Comparison of ENCODE assay signal across 1 cellular context in the genomic region with DNA sequence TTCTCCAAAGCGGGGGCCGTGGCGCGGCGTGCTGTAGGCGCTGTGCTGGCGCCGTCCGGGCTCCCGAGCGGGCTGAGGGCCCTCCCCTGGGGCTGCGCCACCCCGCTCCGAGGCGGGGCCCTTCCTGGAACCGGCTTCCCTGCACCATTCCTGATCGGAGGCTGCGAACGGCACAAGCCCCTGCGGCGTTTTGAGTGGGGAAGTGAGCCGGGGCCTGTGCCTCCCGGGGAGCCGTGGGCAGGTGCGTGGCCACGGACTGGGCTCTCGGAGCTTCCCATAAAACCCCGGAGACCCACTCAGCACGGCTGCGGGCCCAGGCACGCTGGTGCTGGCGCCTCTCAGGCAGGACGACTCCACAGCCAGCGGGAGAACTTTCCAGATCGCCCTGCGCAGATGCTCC.
TF ChIP-seq lines count a peak whose summit lies in the region.

No MANE protein-coding gene starts in this region.

TF ChIP-seq in HepG2, 621 proteins besides CTCF, POLR2A, EP300 and RAD21 (continued from another document):
- TF ChIP-seq, protein P1, sequence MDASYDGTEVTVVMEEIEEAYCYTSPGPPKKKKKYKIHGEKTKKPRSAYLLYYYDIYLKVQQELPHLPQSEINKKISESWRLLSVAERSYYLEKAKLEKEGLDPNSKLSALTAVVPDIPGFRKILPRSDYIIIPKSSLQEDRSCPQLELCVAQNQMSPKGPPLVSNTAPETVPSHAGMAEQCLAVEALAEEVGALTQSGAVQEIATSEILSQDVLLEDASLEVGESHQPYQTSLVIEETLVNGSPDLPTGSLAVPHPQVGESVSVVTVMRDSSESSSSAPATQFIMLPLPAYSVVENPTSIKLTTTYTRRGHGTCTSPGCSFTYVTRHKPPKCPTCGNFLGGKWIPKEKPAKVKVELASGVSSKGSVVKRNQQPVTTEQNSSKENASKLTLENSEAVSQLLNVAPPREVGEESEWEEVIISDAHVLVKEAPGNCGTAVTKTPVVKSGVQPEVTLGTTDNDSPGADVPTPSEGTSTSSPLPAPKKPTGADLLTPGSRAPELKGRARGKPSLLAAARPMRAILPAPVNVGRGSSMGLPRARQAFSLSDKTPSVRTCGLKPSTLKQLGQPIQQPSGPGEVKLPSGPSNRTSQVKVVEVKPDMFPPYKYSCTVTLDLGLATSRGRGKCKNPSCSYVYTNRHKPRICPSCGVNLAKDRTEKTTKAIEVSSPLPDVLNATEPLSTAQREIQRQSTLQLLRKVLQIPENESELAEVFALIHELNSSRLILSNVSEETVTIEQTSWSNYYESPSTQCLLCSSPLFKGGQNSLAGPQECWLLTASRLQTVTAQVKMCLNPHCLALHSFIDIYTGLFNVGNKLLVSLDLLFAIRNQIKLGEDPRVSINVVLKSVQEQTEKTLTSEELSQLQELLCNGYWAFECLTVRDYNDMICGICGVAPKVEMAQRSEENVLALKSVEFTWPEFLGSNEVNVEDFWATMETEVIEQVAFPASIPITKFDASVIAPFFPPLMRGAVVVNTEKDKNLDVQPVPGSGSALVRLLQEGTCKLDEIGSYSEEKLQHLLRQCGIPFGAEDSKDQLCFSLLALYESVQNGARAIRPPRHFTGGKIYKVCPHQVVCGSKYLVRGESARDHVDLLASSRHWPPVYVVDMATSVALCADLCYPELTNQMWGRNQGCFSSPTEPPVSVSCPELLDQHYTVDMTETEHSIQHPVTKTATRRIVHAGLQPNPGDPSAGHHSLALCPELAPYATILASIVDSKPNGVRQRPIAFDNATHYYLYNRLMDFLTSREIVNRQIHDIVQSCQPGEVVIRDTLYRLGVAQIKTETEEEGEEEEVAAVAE (CRISPR knock-in tag; IDR thresholded peaks at IDR 0.05; ENCODE audit: borderline replicate concordance), result no peak
- TF ChIP-seq, protein P2, sequence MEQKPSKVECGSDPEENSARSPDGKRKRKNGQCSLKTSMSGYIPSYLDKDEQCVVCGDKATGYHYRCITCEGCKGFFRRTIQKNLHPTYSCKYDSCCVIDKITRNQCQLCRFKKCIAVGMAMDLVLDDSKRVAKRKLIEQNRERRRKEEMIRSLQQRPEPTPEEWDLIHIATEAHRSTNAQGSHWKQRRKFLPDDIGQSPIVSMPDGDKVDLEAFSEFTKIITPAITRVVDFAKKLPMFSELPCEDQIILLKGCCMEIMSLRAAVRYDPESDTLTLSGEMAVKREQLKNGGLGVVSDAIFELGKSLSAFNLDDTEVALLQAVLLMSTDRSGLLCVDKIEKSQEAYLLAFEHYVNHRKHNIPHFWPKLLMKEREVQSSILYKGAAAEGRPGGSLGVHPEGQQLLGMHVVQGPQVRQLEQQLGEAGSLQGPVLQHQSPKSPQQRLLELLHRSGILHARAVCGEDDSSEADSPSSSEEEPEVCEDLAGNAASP (CRISPR knock-in tag; IDR thresholded peaks at IDR 0.05; ENCODE audit: borderline replicate concordance), result no peak
- TF ChIP-seq HDAC2 (CRISPR knock-in tag; IDR thresholded peaks at IDR 0.05) (no peak), FOXC1 (CRISPR knock-in tag; IDR thresholded peaks at IDR 0.05; ENCODE audit: borderline replicate concordance) (no peak), ARID2 (CRISPR knock-in tag; IDR thresholded peaks at IDR 0.05; ENCODE audit: borderline replicate concordance) (no peak), ZNF232 (CRISPR knock-in tag; IDR thresholded peaks at IDR 0.05; ENCODE audit: borderline replicate concordance) (no peak), REPIN1 (CRISPR knock-in tag; IDR thresholded peaks at IDR 0.05; ENCODE audit: borderline replicate concordance, low read depth) (no peak), POLR2G (IDR thresholded peaks at IDR 0.05; ENCODE audit: low read depth, low read length) (no peak), RORA (CRISPR knock-in tag; IDR thresholded peaks at IDR 0.05) (no peak), ZNF550 (CRISPR knock-in tag; IDR thresholded peaks at IDR 0.05; ENCODE audit: borderline replicate concordance) (no peak), ZSCAN9 (CRISPR knock-in tag; IDR thresholded peaks at IDR 0.05; ENCODE audit: borderline replicate concordance) (no peak)
- TF ChIP-seq, protein P3, sequence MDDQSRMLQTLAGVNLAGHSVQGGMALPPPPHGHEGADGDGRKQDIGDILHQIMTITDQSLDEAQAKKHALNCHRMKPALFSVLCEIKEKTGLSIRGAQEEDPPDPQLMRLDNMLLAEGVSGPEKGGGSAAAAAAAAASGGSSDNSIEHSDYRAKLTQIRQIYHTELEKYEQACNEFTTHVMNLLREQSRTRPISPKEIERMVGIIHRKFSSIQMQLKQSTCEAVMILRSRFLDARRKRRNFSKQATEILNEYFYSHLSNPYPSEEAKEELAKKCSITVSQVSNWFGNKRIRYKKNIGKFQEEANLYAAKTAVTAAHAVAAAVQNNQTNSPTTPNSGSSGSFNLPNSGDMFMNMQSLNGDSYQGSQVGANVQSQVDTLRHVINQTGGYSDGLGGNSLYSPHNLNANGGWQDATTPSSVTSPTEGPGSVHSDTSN (CRISPR knock-in tag; IDR thresholded peaks at IDR 0.05; ENCODE audit: borderline replicate concordance), result no peak
- TF ChIP-seq, protein P4, sequence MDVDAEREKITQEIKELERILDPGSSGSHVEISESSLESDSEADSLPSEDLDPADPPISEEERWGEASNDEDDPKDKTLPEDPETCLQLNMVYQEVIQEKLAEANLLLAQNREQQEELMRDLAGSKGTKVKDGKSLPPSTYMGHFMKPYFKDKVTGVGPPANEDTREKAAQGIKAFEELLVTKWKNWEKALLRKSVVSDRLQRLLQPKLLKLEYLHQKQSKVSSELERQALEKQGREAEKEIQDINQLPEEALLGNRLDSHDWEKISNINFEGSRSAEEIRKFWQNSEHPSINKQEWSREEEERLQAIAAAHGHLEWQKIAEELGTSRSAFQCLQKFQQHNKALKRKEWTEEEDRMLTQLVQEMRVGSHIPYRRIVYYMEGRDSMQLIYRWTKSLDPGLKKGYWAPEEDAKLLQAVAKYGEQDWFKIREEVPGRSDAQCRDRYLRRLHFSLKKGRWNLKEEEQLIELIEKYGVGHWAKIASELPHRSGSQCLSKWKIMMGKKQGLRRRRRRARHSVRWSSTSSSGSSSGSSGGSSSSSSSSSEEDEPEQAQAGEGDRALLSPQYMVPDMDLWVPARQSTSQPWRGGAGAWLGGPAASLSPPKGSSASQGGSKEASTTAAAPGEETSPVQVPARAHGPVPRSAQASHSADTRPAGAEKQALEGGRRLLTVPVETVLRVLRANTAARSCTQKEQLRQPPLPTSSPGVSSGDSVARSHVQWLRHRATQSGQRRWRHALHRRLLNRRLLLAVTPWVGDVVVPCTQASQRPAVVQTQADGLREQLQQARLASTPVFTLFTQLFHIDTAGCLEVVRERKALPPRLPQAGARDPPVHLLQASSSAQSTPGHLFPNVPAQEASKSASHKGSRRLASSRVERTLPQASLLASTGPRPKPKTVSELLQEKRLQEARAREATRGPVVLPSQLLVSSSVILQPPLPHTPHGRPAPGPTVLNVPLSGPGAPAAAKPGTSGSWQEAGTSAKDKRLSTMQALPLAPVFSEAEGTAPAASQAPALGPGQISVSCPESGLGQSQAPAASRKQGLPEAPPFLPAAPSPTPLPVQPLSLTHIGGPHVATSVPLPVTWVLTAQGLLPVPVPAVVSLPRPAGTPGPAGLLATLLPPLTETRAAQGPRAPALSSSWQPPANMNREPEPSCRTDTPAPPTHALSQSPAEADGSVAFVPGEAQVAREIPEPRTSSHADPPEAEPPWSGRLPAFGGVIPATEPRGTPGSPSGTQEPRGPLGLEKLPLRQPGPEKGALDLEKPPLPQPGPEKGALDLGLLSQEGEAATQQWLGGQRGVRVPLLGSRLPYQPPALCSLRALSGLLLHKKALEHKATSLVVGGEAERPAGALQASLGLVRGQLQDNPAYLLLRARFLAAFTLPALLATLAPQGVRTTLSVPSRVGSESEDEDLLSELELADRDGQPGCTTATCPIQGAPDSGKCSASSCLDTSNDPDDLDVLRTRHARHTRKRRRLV (CRISPR knock-in tag; IDR thresholded peaks at IDR 0.05), result no peak
